8 cellular contexts compared by ENCODE assay signal in the genomic region with DNA sequence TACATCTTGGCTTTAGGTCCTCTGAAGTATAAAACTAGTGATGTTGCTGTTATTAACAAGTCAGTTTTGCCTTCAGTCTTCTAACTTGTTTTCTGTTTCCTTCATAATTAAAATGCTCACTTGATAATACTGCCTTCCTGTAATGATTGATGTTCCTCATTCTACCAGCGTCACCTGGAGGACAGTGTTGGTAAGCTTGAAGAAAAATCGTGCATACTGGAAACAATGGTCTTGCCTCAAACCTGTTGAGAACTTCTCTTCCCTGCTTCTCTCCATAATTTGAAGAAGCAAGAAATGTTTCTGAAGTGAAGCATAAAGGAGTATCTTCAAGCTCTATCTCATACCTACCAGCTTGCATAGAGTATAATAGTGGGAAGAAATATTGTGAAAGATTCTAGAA. TPM values are rescaled to one million over a fixed set of nuclear protein-coding genes. Genes with fewer than 3 reads are reported as not detected.
A peak's percentile ranks its signal among the peaks of the same experiment; 100 is the strongest.
DNase-seq lines count a peak whose midpoint lies in the region; ATAC-seq and TF ChIP-seq lines count a peak whose summit lies in the region.

No MANE protein-coding gene starts in this region.

- H3K4me3 ChIP-seq in CD8-positive, alpha-beta memory T cell (ENCODE audit: low read length) = no peak overlapping the region
- H3K4me3 ChIP-seq in HEK293 (ENCODE audit: low read depth, low read length) (no peak overlapping the region), SU-DHL-6 (ENCODE audit: insufficient read depth, low read length, poor library complexity, severe bottlenecking) (no peak overlapping the region), endocrine pancreas (ENCODE audit: control insufficient read depth, insufficient read depth, low read length) (peak overlapping the region; percentile 89), psoas muscle (peak overlapping the region; percentile 98), left lung (peak overlapping the region in 1 of 2 donors; percentile 94)

- H4K20me1 ChIP-seq in SU-DHL-6 (ENCODE audit: low read depth, low read length) = peaks cover 17% of the 10 kb centered on the region; the same call in 1 of the 2 replicates

- H3K9me3 ChIP-seq in CD8-positive, alpha-beta memory T cell (ENCODE audit: low read length) = no peaks in the 10 kb centered on the region
- H3K9me3 ChIP-seq in HEK293 (ENCODE audit: control insufficient read depth, insufficient read depth, low read depth, low read length) (no peaks in the 10 kb centered on the region), SU-DHL-6 (ENCODE audit: insufficient read depth, low read length) (no peaks in the 10 kb centered on the region), endocrine pancreas (ENCODE audit: control insufficient read depth, low read length) (no peaks in the 10 kb centered on the region), psoas muscle (no peaks in the 10 kb centered on the region), left lung (no peaks in the 10 kb centered on the region)

- H3K4me3 Mint-ChIP-seq in CD8-positive, alpha-beta memory T cell = peak overlapping the region in 4 of 7 donors; percentile 14 to 84 (median 50)

- H3K27ac Mint-ChIP-seq in CD8-positive, alpha-beta memory T cell = peak overlapping the region in 6 of 8 donors; percentile 69 to 87 (median 80)

- peaks cover 22% of the 10 kb centered on the region for H3F3A ChIP-seq in SU-DHL-6 (ENCODE audit: insufficient read depth)

- no peaks in the 10 kb centered on the region for H3K27me3 Mint-ChIP-seq in CD8-positive, alpha-beta memory T cell

- H3K4me2 ChIP-seq in SU-DHL-6 (ENCODE audit: low read depth, low read length, poor library complexity, severe bottlenecking) = peak overlapping the region; percentile 77

- no peaks in the 10 kb centered on the region for H3K9me3 Mint-ChIP-seq in CD8-positive, alpha-beta memory T cell

- no peak overlapping the region for H3K9ac ChIP-seq in SU-DHL-6 (ENCODE audit: low read length)
- H3K9ac ChIP-seq in endocrine pancreas (ENCODE audit: control insufficient read depth, insufficient read depth, low read length) = peak overlapping the region; percentile 31

- CTCF ChIA-PET in CD8-positive, alpha-beta memory T cell (lab: Charles Lee) = interaction anchor here (0.7 to 1.9 kb wide), 4 partner anchors 15 to 285 kb away, joined by 3 to 7 read pairs (median 6); a partner anchor contains a TSS
- CTCF ChIA-PET in HEK293 (lab: Yijun Ruan, JAX) = interaction anchor here (0.6 to 2.7 kb wide), 5 partner anchors 9 to 281 kb away, joined by 3 to 9 read pairs (median 3); no protein-coding TSS in a partner anchor

- ATAC-seq in psoas muscle = no peak
- no peak for ATAC-seq in GM21737 (IDR thresholded peaks at IDR 0.05; ENCODE audit: unreplicated experiment)
- ATAC-seq in left lung = no peak

- peaks cover 0 to 36% (median 3%) of the 10 kb centered on the region in 3 donors for H3K36me3 Mint-ChIP-seq in CD8-positive, alpha-beta memory T cell

- H2AFZ ChIP-seq in SU-DHL-6 (ENCODE audit: low read depth, low read length, severe bottlenecking) = no peak overlapping the region

- POLR2A ChIA-PET in CD8-positive, alpha-beta memory T cell (lab: Charles Lee) = interaction anchor here (1.1 to 3.9 kb wide), 2 partner anchors 11 to 285 kb away, joined by 3 to 16 read pairs; a partner anchor contains a TSS
- POLR2A ChIA-PET in HEK293 (lab: Yijun Ruan, JAX) = interaction anchor here (0.5 to 2.2 kb wide), 2 partner anchors 32 to 285 kb away, joined by 5 to 10 read pairs; a partner anchor contains a TSS

- peaks cover 4% of the 10 kb centered on the region for H3K36me3 ChIP-seq in CD8-positive, alpha-beta memory T cell (ENCODE audit: insufficient read depth, low read length)
- H3K36me3 ChIP-seq in HEK293 (ENCODE audit: control insufficient read depth in 2 of 2, insufficient read depth in 1 of 2, low read length in 2 of 2) = peaks cover 40 to 46% of the 10 kb centered on the region in 2 experiments
- H3K36me3 ChIP-seq in SU-DHL-6 (ENCODE audit: low read length) = peaks cover 23% of the 10 kb centered on the region
- H3K36me3 ChIP-seq in endocrine pancreas (ENCODE audit: control insufficient read depth, insufficient read depth, low read length) = no peaks in the 10 kb centered on the region
- H3K36me3 ChIP-seq in psoas muscle (ENCODE audit: insufficient read depth in 1 of 2, low read depth in 1 of 2) = peaks cover 0 to 40% of the 10 kb centered on the region in 2 donors
- H3K36me3 ChIP-seq in left lung = peaks cover 0 to 31% of the 10 kb centered on the region in 2 donors

- DNase-seq in CD8-positive, alpha-beta memory T cell = peak in 3 of 5 donors; percentile 34 to 52 (median 42)
- DNase-seq in psoas muscle (no peak), left lung (no peak)
- no peak for DNase-seq in activated CD4-positive, CD25-positive, alpha-beta regulatory T cell (lab: John Stamatoyannopoulos, UW)

- H3K4me1 Mint-ChIP-seq in CD8-positive, alpha-beta memory T cell = peaks cover 25 to 32% (median 31%) of the 10 kb centered on the region in 3 donors

- H3K27ac ChIP-seq in CD8-positive, alpha-beta memory T cell (ENCODE audit: low read depth, low read length) = no peak overlapping the region
- H3K27ac ChIP-seq in HEK293 (ENCODE audit: extremely low read depth, low read depth, low read length) (no peak overlapping the region; the same call in 1 of the 2 replicates), SU-DHL-6 (ENCODE audit: low read depth, low read length) (peak overlapping the region; percentile 83; the same call in 1 of the 2 replicates), psoas muscle (no peak overlapping the region), left lung (peak overlapping the region in 1 of 2 donors; percentile 97)

- peaks cover 33% of the 10 kb centered on the region for H3K4me1 ChIP-seq in CD8-positive, alpha-beta memory T cell (ENCODE audit: insufficient read depth, low read length)
- peaks cover 12% of the 10 kb centered on the region; the same call in 1 of the 2 replicates for H3K4me1 ChIP-seq in HEK293 (ENCODE audit: control insufficient read depth, insufficient read depth, low read length)
- peaks cover 22% of the 10 kb centered on the region for H3K4me1 ChIP-seq in endocrine pancreas (ENCODE audit: control insufficient read depth, insufficient read depth, low read length)
- peaks cover 45% of the 10 kb centered on the region for H3K4me1 ChIP-seq in psoas muscle
- peaks cover 19 to 73% of the 10 kb centered on the region in 2 donors for H3K4me1 ChIP-seq in left lung

- intact Hi-C loops in psoas muscle (cut with DNase I) = no loop called here
- intact Hi-C loops in left lung (cut with DNase I) = no loop called here

- no peaks in the 10 kb centered on the region for H3K9me2 ChIP-seq in SU-DHL-6 (replicated peaks; ENCODE audit: insufficient read depth, low read length)

- no peaks in the 10 kb centered on the region for H3K27me3 ChIP-seq in CD8-positive, alpha-beta memory T cell (ENCODE audit: insufficient read depth, low read length, poor library complexity, severe bottlenecking)
- no peaks in the 10 kb centered on the region for H3K27me3 ChIP-seq in SU-DHL-6 (ENCODE audit: low read length)
- no peaks in the 10 kb centered on the region for H3K27me3 ChIP-seq in endocrine pancreas (ENCODE audit: control insufficient read depth, insufficient read depth, low read length)
- no peaks in the 10 kb centered on the region for H3K27me3 ChIP-seq in psoas muscle (ENCODE audit: insufficient read depth in 3 of 3, low read length in 2 of 3)
- H3K27me3 ChIP-seq in left lung = no peaks in the 10 kb centered on the region

- WGBS in psoas muscle, 3 donors = 50 to 52% (median 51%) methylated on average over 2 of the region's 2 CpGs

- peaks cover 73% of the 10 kb centered on the region for H3K79me2 ChIP-seq in SU-DHL-6 (ENCODE audit: insufficient read depth, low read length)

- TF ChIP-seq CTCF in HEK293 (tag by site-specific recombination; IDR thresholded peaks at IDR 0.05) (peak; percentile 49; the same call in 1 of the 2 replicates), SU-DHL-6 (IDR thresholded peaks at IDR 0.05; ENCODE audit: insufficient read depth, low read length, poor library complexity, severe bottlenecking) (peak; percentile 62), psoas muscle (IDR thresholded peaks at IDR 0.05) (peak; percentile 30), left lung (IDR thresholded peaks at IDR 0.05) (peak in 1 of 2 donors; percentile 36)

TF ChIP-seq in HEK293, 187 proteins besides CTCF, POLR2A, EP300 and RAD21 (continues in another document):
- TF ChIP-seq ZNF837 (tag by site-specific recombination; IDR thresholded peaks at IDR 0.05) (no peak), HOXA7 (CRISPR knock-in tag; IDR thresholded peaks at IDR 0.05; ENCODE audit: borderline replicate concordance) (no peak), ZNF391 (tag by site-specific recombination; IDR thresholded peaks at IDR 0.05; ENCODE audit: borderline replicate concordance, low read depth) (no peak), ZEB2 (tag by site-specific recombination; IDR thresholded peaks at IDR 0.05) (no peak), ZIC2 (tag by site-specific recombination; IDR thresholded peaks at IDR 0.05) (no peak), SCRT2 (tag by site-specific recombination; IDR thresholded peaks at IDR 0.05) (peak; percentile 81), ZNF677 (tag by site-specific recombination; IDR thresholded peaks at IDR 0.05) (no peak), MYNN (tag by site-specific recombination; IDR thresholded peaks at IDR 0.05; ENCODE audit: borderline replicate concordance) (no peak)
- TF ChIP-seq, protein P1, sequence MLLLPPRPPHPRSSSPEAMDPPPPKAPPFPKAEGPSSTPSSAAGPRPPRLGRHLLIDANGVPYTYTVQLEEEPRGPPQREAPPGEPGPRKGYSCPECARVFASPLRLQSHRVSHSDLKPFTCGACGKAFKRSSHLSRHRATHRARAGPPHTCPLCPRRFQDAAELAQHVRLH (tag by site-specific recombination; IDR thresholded peaks at IDR 0.05) = no peak
- TF ChIP-seq, protein P2, sequence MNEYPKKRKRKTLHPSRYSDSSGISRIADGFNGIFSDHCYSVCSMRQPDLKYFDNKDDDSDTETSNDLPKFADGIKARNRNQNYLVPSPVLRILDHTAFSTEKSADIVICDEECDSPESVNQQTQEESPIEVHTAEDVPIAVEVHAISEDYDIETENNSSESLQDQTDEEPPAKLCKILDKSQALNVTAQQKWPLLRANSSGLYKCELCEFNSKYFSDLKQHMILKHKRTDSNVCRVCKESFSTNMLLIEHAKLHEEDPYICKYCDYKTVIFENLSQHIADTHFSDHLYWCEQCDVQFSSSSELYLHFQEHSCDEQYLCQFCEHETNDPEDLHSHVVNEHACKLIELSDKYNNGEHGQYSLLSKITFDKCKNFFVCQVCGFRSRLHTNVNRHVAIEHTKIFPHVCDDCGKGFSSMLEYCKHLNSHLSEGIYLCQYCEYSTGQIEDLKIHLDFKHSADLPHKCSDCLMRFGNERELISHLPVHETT (tag by site-specific recombination; IDR thresholded peaks at IDR 0.05) = no peak

RNA-seq across cellular contexts. Expression of a gene that starts 3.0 kb away (rescaled TPM):
- 100 to 1,000 TPM; 185 to 198 TPM for total RNA-seq in CD8-positive, alpha-beta memory T cell
- polyA plus RNA-seq in CD8-positive, alpha-beta memory T cell = 113 TPM
- total RNA-seq in psoas muscle (100 to 1,000 TPM in 1 of 4 donors, 10 to 100 TPM in 3; 47.8 to 116 (median 53.0) TPM), left lung (100 to 1,000 TPM; 152 to 183 TPM)
- 100 to 1,000 TPM in 1 of 3 donors, 10 to 100 TPM in 2; 48.4 to 133 (median 71.9) TPM for polyA plus RNA-seq in psoas muscle

Comparison
In these comparisons a context has a peak if more than half of its experiments do, and no peak if none do; other contexts are left out.
1. DNase-seq: peak in CD8-positive, alpha-beta memory T cell (3 of 5); none in psoas muscle (0 of 2), left lung (0 of 2) and activated CD4-positive, CD25-positive, alpha-beta regulatory T cell (0 of 4).
2. H3K4me3 ChIP-seq: peak in endocrine pancreas (single experiment) and psoas muscle (single experiment); none in CD8-positive, alpha-beta memory T cell (single experiment), HEK293 (single experiment) and SU-DHL-6 (single experiment).